ENCODE assay signal across 11 cellular contexts in genomic region chr12:101552277-101552676, GRCh38.
DNase-seq lines count a peak whose midpoint lies in the region; ATAC-seq and TF ChIP-seq lines count a peak whose summit lies in the region.
"Had no signal": no experiment of that assay in that cellular context is flagged by ENCODE, and none has a peak within 500 bp of the region (broad histone marks: within the 10 kb centered on the region; RNA-seq: fewer than 3 reads in every experiment).

No MANE protein-coding gene starts in this region.

- 0 out of 2 replicates have a peak, but pooled peaks cover 3% of the 10 kb centered on the region for H3K9me3 ChIP-seq in HAP-1

- H3K9me3 Mint-ChIP-seq in nephron = peaks cover 10% of the 10 kb centered on the region
- H3K9me3 Mint-ChIP-seq: activated naive CD4-positive, alpha-beta T cell treated with anti-CD3 and anti-CD28 coated beads, Interleukin-2, amount 50 U/mL, for 24 hours had no signal

- H3K27ac Mint-ChIP-seq in nephron = peak overlapping the region; percentile 8 to 32 (median 20)
- H3K27ac Mint-ChIP-seq: activated naive CD4-positive, alpha-beta T cell treated with anti-CD3 and anti-CD28 coated beads, Interleukin-2, amount 50 U/mL, for 24 hours had no signal

- H3K27me3 Mint-ChIP-seq in nephron (ENCODE audit: low read depth) = no peaks in the 10 kb centered on the region

- peaks cover 8% of the 10 kb centered on the region for H3K4me1 Mint-ChIP-seq in nephron
- H3K4me1 Mint-ChIP-seq: activated naive CD4-positive, alpha-beta T cell treated with anti-CD3 and anti-CD28 coated beads, Interleukin-2, amount 50 U/mL, for 24 hours had no signal

- TF ChIP-seq CTCF in nephron (IDR thresholded peaks at IDR 0.05; ENCODE audit: unreplicated experiment in 3 of 3) = no peak

- no peak for ATAC-seq in GM19035 (IDR thresholded peaks at IDR 0.05; ENCODE audit: unreplicated experiment)
- no peak for ATAC-seq in HG02884 (IDR thresholded peaks at IDR 0.05; ENCODE audit: unreplicated experiment)

- no peaks in the 10 kb centered on the region for H3K36me3 Mint-ChIP-seq in nephron (ENCODE audit: low read depth)

- 0 out of 2 replicates have a peak, but pooled peaks cover 6% of the 10 kb centered on the region for H3K4me1 ChIP-seq in HAP-1

- H3K27me3 ChIP-seq in HAP-1 (ENCODE audit: low read depth) = no peaks in the 10 kb centered on the region

- no peak overlapping the region for H3K4me3 Mint-ChIP-seq in nephron
- H3K4me3 Mint-ChIP-seq: activated naive CD4-positive, alpha-beta T cell treated with anti-CD3 and anti-CD28 coated beads, Interleukin-2, amount 50 U/mL, for 24 hours had no signal

- no peak overlapping the region for H3K4me3 ChIP-seq in HAP-1

- no peaks in the 10 kb centered on the region for H3K36me3 ChIP-seq in HAP-1 (replicated peaks)

- in situ Hi-C loops in HAP-1 (cut with MboI; ENCODE audit: low sequenced_read_pairs) = no loop called here

- DNase-seq in EH (ENCODE audit: low read depth) = peak; percentile 2
- DNase-seq in NCI-H2171 (lab: John Stamatoyannopoulos, UW) = peak; percentile 46
- DNase-seq in dedifferentiated amniotic fluid mesenchymal stem cell (ENCODE audit: extremely low spot score) = peak; percentile 67
- DNase-seq in putamen (ENCODE audit: low spot score) = no peak
- no peak for DNase-seq in HAP-1 (ENCODE audit: low spot score in 2 of 2)
- DNase-seq: activated CD4-positive, alpha-beta T cell treated with anti-CD3 and anti-CD28 coated beads, Interleukin-2, amount 50 U/mL, for 1 hour; effector CD4-positive, alpha-beta T cell had no signal

Comparison
In these comparisons a context has a peak if more than half of its experiments do, and no peak if none do; other contexts are left out.
1. DNase-seq: peak in EH (single experiment), NCI-H2171 (single experiment) and dedifferentiated amniotic fluid mesenchymal stem cell (single experiment); none in putamen (single experiment) and HAP-1 (0 of 2).